8 cellular contexts compared by ENCODE assay signal in genomic region chr2:201452856-201453643, GRCh38. TPM values are rescaled to one million over a fixed set of nuclear protein-coding genes. Genes with fewer than 3 reads are reported as not detected.
DNase-seq lines count a peak whose midpoint lies in the region; ATAC-seq and TF ChIP-seq lines count a peak whose summit lies in the region.
"Had no signal": no experiment of that assay in that cellular context is flagged by ENCODE, and none has a peak within 500 bp of the region (broad histone marks: within the 10 kb centered on the region; RNA-seq: fewer than 3 reads in every experiment).

No MANE protein-coding gene starts in this region.

- H3K36me3 Mint-ChIP-seq in HFFc6 (ENCODE audit: low read depth), result peaks cover 12% of the 10 kb centered on the region
- H3K36me3 Mint-ChIP-seq in T-helper 17 cell (ENCODE audit: low read depth), result no peaks in the 10 kb centered on the region

- H3K27me3 Mint-ChIP-seq in HFFc6 (ENCODE audit: insufficient read depth) (no peaks in the 10 kb centered on the region; the same call in 1 of the 2 replicates), T-helper 17 cell (no peaks in the 10 kb centered on the region)

- H3K27ac Mint-ChIP-seq in HFFc6, result no peak overlapping the region
- no peak overlapping the region for H3K27ac Mint-ChIP-seq in T-helper 17 cell

- no peaks in the 10 kb centered on the region for H3K9me3 ChIP-seq in T-helper 17 cell (ENCODE audit: control insufficient read depth, low read length, poor library complexity, severe bottlenecking)
- H3K9me3 ChIP-seq: body of pancreas had no signal

- DNase-seq in HFFc6 (no peak), T-helper 17 cell (no peak), fibroblast of villous mesenchyme (ENCODE audit: low read depth) (no peak), retinal pigment epithelial cell (ENCODE audit: low read depth) (no peak), SIG-M5 treated with dmso at 0.1 percent for 504 hours (lab: John Stamatoyannopoulos, UW; ENCODE audit: unreplicated experiment) (no peak)
- DNase-seq: body of pancreas had no signal

- TF ChIP-seq CTCF in HFFc6 (IDR thresholded peaks at IDR 0.05) (no peak), fibroblast of villous mesenchyme (IDR thresholded peaks at IDR 0.05; ENCODE audit: insufficient read depth, low read depth, low read length) (no peak), retinal pigment epithelial cell (conservative IDR thresholded peaks at IDR 0.05; ENCODE audit: low read depth, low read length) (no peak)

- peak overlapping the region; percentile 96 for H3K4me3 ChIP-seq in fibroblast of villous mesenchyme (ENCODE audit: low read depth, low read length)
- peak overlapping the region; percentile 98 for H3K4me3 ChIP-seq in retinal pigment epithelial cell (ENCODE audit: low read length)

- H3K4me3 Mint-ChIP-seq in HFFc6 (peak overlapping the region; percentile 92), T-helper 17 cell (peak overlapping the region; percentile 99)

- H3K9me3 Mint-ChIP-seq in HFFc6, result no peaks in the 10 kb centered on the region

- no peak for ATAC-seq in T-helper 17 cell
- no peak for ATAC-seq in HG03108 (IDR thresholded peaks at IDR 0.05; ENCODE audit: unreplicated experiment)
- no peak for ATAC-seq in GM21825 (IDR thresholded peaks at IDR 0.05; ENCODE audit: unreplicated experiment)
- ATAC-seq: body of pancreas had no signal

- peaks cover 41% of the 10 kb centered on the region for H3K4me1 Mint-ChIP-seq in HFFc6 (ENCODE audit: low read depth)
- peaks cover 14% of the 10 kb centered on the region for H3K4me1 Mint-ChIP-seq in T-helper 17 cell

RNA-seq across cellular contexts. Expression of gene STRADB, which starts 1.5 kb away (rescaled TPM):
- total RNA-seq in HFFc6 (2021; fragmentation: NEBNext Ultra II Directional; extraction: Animal tissue kit (Norgen Biotek cat#: 25700)), result 10 to 100 TPM; 37.7 to 51.0 (median 43.5) TPM
- total RNA-seq in T-helper 17 cell (1 to 10 TPM; 6.9 to 8.3 TPM), fibroblast of villous mesenchyme (37.4 and 55.7 TPM in 2 replicates)

RNA-seq across cellular contexts. Expression of gene TRAK2, which starts 1.8 kb away (rescaled TPM):
- total RNA-seq in HFFc6 (2021; fragmentation: NEBNext Ultra II Directional; extraction: Animal tissue kit (Norgen Biotek cat#: 25700)), result 10 to 100 TPM; 43.2 to 55.8 (median 54.0) TPM
- 10 to 100 TPM; 31.4 to 40.7 TPM for total RNA-seq in T-helper 17 cell
- total RNA-seq in fibroblast of villous mesenchyme, result 46.4 and 51.0 TPM in 2 replicates
